ENCODE assay signal across 8 cellular contexts in the genomic region with DNA sequence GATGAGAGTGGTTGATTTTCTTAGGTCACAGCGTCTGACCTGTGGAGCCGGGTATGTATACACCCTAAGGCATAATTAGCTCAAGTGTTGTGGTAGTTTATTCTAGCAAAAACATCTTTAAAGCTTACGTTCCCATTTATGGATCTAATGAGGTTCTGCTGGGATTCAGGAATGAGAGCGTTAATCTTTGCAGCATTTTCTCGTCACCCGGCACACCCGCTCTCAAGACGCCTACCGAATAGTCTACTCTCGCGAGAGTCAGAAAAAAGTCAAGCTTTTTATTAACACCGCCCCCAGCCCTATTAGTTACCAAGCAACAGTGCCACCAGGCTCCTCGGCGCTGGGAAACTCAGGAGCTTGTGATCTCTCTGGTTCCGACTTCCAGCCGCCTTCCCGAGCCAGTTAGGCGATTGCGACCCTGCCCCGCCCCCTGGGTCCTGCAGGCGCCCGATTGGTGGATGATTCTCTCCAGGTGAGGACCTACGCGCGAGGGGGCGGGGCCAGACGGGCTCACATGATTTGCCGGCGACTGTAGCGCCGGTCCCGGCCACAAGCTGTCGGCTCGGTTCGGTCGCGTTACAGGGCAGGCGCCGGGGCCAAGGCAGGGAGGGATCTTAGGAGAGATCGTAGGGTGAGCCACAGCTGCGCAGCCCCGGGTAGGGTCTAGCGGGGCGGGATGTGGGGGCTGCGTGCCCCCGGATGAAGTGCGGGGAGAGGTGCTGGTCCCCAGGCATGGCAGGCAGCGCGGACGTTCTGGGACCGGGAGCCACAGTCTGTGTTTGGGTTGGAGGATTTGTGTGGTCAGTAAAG. TPM values are rescaled to one million over a fixed set of nuclear protein-coding genes. Genes with fewer than 3 reads are reported as not detected.
DNase-seq lines count a peak whose midpoint lies in the region; ATAC-seq and TF ChIP-seq lines count a peak whose summit lies in the region.

Gene PFKFB2, plus strand, starts transcription at position 540 of the 810 bp plus-strand sequence. CDS start 1,443 bp downstream, outside the sequence.

- peak within 1 kb of the TSS; percentile 63 to 73 (median 71) for H3K4me3 ChIP-seq in right lobe of liver

- WGBS in right lobe of liver (ENCODE audit: insufficient coverage, low coverage, low lambda C conversion rate, missing lambda C conversion rate), result 0% methylated on average over 23 of the region's 51 CpGs

- H3K9me3 Mint-ChIP-seq in CD14-positive monocyte, result peaks cover 0 to 7% (median 0%) of the 10 kb centered on the region in 7 donors

- peaks cover 0 to 16% (median 1%) of the 10 kb centered on the region in 4 donors for H3K4me1 ChIP-seq in right lobe of liver

- H3K9me3 ChIP-seq in right lobe of liver, result no peaks in the 10 kb centered on the region

- peak; percentile 88 for TF ChIP-seq POLR2A in right lobe of liver (IDR thresholded peaks at IDR 0.05)

- H3K36me3 ChIP-seq in right lobe of liver, result peaks cover 0 to 11% (median 0%) of the 10 kb centered on the region in 4 donors

- DNase-seq in CD14-positive monocyte (ENCODE audit: low spot score) (peak; percentile 93), NCI-H774 (lab: John Stamatoyannopoulos, UW) (peak; percentile 99), ecto neural progenitor cell (ENCODE audit: low spot score) (peak; percentile 98), right lobe of liver (peak; percentile 99 to 100 (median 99))
- DNase-seq in activated CD8-positive, alpha-beta memory T cell treated with anti-CD3 and anti-CD28 coated beads for 1 hour (ENCODE audit: extremely low read depth in 1 of 2, low read depth in 1 of 2), result peak; percentile 89 to 90
- peak; percentile 97 for DNase-seq in stimulated activated CD4-positive, alpha-beta T cell treated with anti-CD3 and anti-CD28 coated beads, Interleukin-4, amount 100 ng/mL, for 1 hour

- H3K36me3 Mint-ChIP-seq in CD14-positive monocyte, result peaks cover 9 to 13% of the 10 kb centered on the region in 2 donors

- H3K27me3 Mint-ChIP-seq in CD14-positive monocyte (ENCODE audit: low read depth in 3 of 3), result peaks cover 0 to 6% (median 0%) of the 10 kb centered on the region in 3 donors

- H3K27me3 ChIP-seq in right lobe of liver, result no peaks in the 10 kb centered on the region

- H3K27ac ChIP-seq in right lobe of liver, result peak within 1 kb of the TSS; percentile 63 to 81 (median 74)

- TF ChIP-seq CTCF in CD14-positive monocyte (IDR thresholded peaks at IDR 0.05) (no peak), right lobe of liver (IDR thresholded peaks at IDR 0.05) (peak; percentile 13 to 41 (median 16))

- peak within 1 kb of the TSS; percentile 93 to 97 for H3K4me3 Mint-ChIP-seq in CD14-positive monocyte

- H3K27ac Mint-ChIP-seq in CD14-positive monocyte, result peak within 1 kb of the TSS; percentile 85 to 95 (median 91)

- peaks cover 48% of the 10 kb centered on the region for H3K4me1 Mint-ChIP-seq in CD14-positive monocyte

- ATAC-seq in GM19372 (IDR thresholded peaks at IDR 0.05; ENCODE audit: low read depth, unreplicated experiment) (peak; percentile 76), HG03520 (IDR thresholded peaks at IDR 0.05; ENCODE audit: unreplicated experiment) (peak; percentile 75), right lobe of liver (peak; percentile 90 to 96 (median 92))

- intact Hi-C loops in CD14-positive monocyte (cut with micrococcal nuclease) (loop anchor here in 1 of 2 donors (10.0 kb wide), 1 partner anchor 282 kb away; no protein-coding TSS in a partner anchor), right lobe of liver (cut with DNase I) (no loop called here)

RNA-seq across cellular contexts. Expression of gene PFKFB2, which starts in this region (rescaled TPM):
- polyA plus RNA-seq in CD14-positive monocyte, result 1 to 10 TPM; 2.1 to 2.3 TPM
- total RNA-seq in right lobe of liver, result 1 to 10 TPM; 2.9 to 6.1 (median 5.1) TPM

Comparison
In these comparisons a context has a peak if more than half of its experiments do, and no peak if none do; other contexts are left out.
1. Peak in every context shown above with its lines: DNase-seq, ATAC-seq, H3K4me3 ChIP-seq and H3K27ac ChIP-seq.